In the genomic region with DNA sequence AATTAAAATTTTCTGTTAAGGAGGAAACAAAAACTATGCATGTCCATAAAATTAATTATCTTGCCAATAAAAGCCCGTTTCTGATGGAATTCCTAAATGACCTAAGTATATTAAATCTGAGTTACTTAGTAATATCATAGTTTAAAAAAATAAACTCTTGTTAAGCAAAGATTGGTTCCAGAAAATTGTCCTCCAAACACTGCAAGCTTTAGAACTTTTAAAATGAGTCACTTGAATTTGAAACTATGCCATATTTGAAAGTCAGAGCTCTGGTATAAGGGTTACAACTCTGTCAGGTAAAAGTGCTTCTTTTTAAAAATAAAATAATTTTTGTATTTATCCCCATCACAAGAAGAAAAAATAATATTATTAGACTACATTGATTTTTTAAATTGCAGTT, we compare ENCODE assay signal across 14 cellular contexts.
DNase-seq lines count a peak whose midpoint lies in the region; ATAC-seq lines count a peak whose summit lies in the region.
"Had no signal": no experiment of that assay in that cellular context is flagged by ENCODE, and none has a peak within 500 bp of the region (broad histone marks: within the 10 kb centered on the region; RNA-seq: fewer than 3 reads in every experiment).

No MANE protein-coding gene starts in this region.

- DNase-seq in EL (peak; percentile 20), RPMI7951 (ENCODE audit: low read depth) (peak; percentile 33), dedifferentiated amniotic fluid mesenchymal stem cell (ENCODE audit: extremely low spot score) (peak; percentile 51), iris pigment epithelial cell (ENCODE audit: low read depth) (peak; percentile 4), NAMALWA (ENCODE audit: low spot score) (no peak), epidermal melanocyte (ENCODE audit: insufficient read length, low spot score) (no peak), NCI-H2029 (lab: John Stamatoyannopoulos, UW) (no peak)
- DNase-seq: Caco-2, DMS153, NCI-H1436 treated with DMSO at 0.1 percent for 48 hours, NCI-H2081, NCI-H748 treated with DMSO at 0.1 percent for 48 hours, PC-9 had no signal

- ATAC-seq in GM18858 (IDR thresholded peaks at IDR 0.05; ENCODE audit: unreplicated experiment) = no peak

Comparison
In these comparisons a context has a peak if more than half of its experiments do, and no peak if none do; other contexts are left out.
1. DNase-seq: peak in EL (single experiment), RPMI7951 (single experiment), dedifferentiated amniotic fluid mesenchymal stem cell (single experiment) and iris pigment epithelial cell (single experiment); none in NAMALWA (single experiment), epidermal melanocyte (single experiment) and NCI-H2029 (single experiment).